28 cellular contexts compared by ENCODE assay signal in the genomic region with DNA sequence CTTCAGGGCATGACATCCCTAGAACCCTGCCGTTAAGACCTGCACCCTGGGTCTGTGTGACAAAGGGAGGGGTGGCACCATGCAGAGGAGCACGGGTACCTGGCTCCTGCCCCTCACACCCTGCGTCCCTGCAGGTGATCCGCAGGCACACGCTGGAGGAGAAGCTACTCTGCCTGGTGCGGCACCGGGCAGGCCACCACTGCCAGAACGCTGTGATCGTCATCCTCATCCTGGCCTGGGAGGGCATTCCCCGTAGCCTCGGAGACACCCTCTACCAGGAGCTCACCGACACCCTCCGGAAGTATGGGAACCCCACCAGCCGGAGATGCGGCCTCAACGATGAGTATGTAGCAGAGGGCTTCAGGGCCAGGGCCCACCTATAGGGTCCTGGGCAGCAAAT.
"Had no signal": no experiment of that assay in that cellular context is flagged by ENCODE, and none has a peak within 500 bp of the region (broad histone marks: within the 10 kb centered on the region; RNA-seq: fewer than 3 reads in every experiment).

No MANE protein-coding gene starts in this region.

- H3K27me3 ChIP-seq: heart left ventricle, left lung, neural progenitor cell, right atrium auricular region, tibial nerve, upper lobe of right lung had no signal

- DNase-seq: hypothalamus; immature natural killer cell; kidney; left colon; left lung; mesendoderm; naive B cell; natural killer cell; nephron progenitor cell; psoas muscle; stimulated activated CD4-positive, alpha-beta T cell treated with anti-CD3 and anti-CD28 coated beads, Interleukin-12 subunit alpha, Interleukin-12 subunit beta, amount 100 ng/mL, for 4 hours; stimulated activated CD4-positive, alpha-beta T cell treated with anti-CD3 and anti-CD28 coated beads, Interleukin-15, amount 100 ng/mL, for 24 hours; stimulated activated CD4-positive, alpha-beta T cell treated with anti-CD3 and anti-CD28 coated beads, Interleukin-2, amount 100 ng/mL, for 24 hours; stimulated activated CD4-positive, alpha-beta T cell treated with anti-CD3 and anti-CD28 coated beads, Interleukin-4, amount 100 ng/mL, for 1 hour; stimulated activated naive CD4-positive, alpha-beta T cell treated with Interleukin-2 at 50 U/mL for 16 hours; stimulated activated naive CD8-positive, alpha-beta T cell treated with anti-CD3 and anti-CD28 coated beads, Interleukin-15, amount 100 ng/mL, for 72 hours; substantia nigra; upper lobe of right lung had no signal

- H3K4me1 ChIP-seq: heart left ventricle, left lung, neural progenitor cell, parathyroid adenoma, psoas muscle, right atrium auricular region, upper lobe of right lung had no signal

- ATAC-seq: heart left ventricle; left colon; left lung; natural killer cell; psoas muscle; sciatic nerve; stimulated activated effector memory CD8-positive, alpha-beta T cell treated with anti-CD3 and anti-CD28 coated beads, Interleukin-12 subunit alpha, Interleukin-12 subunit beta, amount 100 ng/mL, for 72 hours; stimulated activated naive CD8-positive, alpha-beta T cell treated with anti-CD3 and anti-CD28 coated beads, Interleukin-15, amount 100 ng/mL, for 72 hours; upper lobe of right lung had no signal

- H3K9me3 ChIP-seq: heart left ventricle, left lung, psoas muscle, right atrium auricular region, tibial nerve, upper lobe of right lung had no signal

- H3K4me3 ChIP-seq: heart left ventricle, left lung, lung, neural progenitor cell, psoas muscle, right atrium auricular region, skin epidermis, tibial nerve, upper lobe of right lung had no signal

- H2AFZ ChIP-seq: neural progenitor cell, parathyroid adenoma had no signal

- H3K4me1 Mint-ChIP-seq: mesothelial cell of epicardium, neural progenitor cell had no signal

- H3K9ac ChIP-seq: neural progenitor cell, parathyroid adenoma had no signal

- H3K36me3 ChIP-seq: neural progenitor cell had no signal

- H3K27ac Mint-ChIP-seq: mesothelial cell of epicardium; nephron progenitor cell; neural progenitor cell; stimulated activated naive CD8-positive, alpha-beta T cell treated with anti-CD3 and anti-CD28 coated beads, Interleukin-15, amount 100 ng/mL, for 72 hours had no signal

- H3K27me3 Mint-ChIP-seq: naive B cell; stimulated activated naive CD8-positive, alpha-beta T cell treated with anti-CD3 and anti-CD28 coated beads, Interleukin-15, amount 100 ng/mL, for 72 hours had no signal

- H3K4me3 Mint-ChIP-seq: immature natural killer cell; mesothelial cell of epicardium; naive B cell; natural killer cell; nephron progenitor cell; neural progenitor cell; stimulated activated effector memory CD8-positive, alpha-beta T cell treated with anti-CD3 and anti-CD28 coated beads, Interleukin-12 subunit alpha, Interleukin-12 subunit beta, amount 100 ng/mL, for 72 hours; stimulated activated naive CD8-positive, alpha-beta T cell treated with anti-CD3 and anti-CD28 coated beads, Interleukin-15, amount 100 ng/mL, for 72 hours had no signal

- H3K36me3 Mint-ChIP-seq: natural killer cell had no signal

- H3K4me2 ChIP-seq: neural progenitor cell had no signal

- H3K9me3 Mint-ChIP-seq: immature natural killer cell; mesothelial cell of epicardium; naive B cell; natural killer cell; nephron progenitor cell; neural progenitor cell; stimulated activated effector memory CD8-positive, alpha-beta T cell treated with anti-CD3 and anti-CD28 coated beads, Interleukin-12 subunit alpha, Interleukin-12 subunit beta, amount 100 ng/mL, for 72 hours; stimulated activated naive CD8-positive, alpha-beta T cell treated with anti-CD3 and anti-CD28 coated beads, Interleukin-15, amount 100 ng/mL, for 72 hours had no signal

- H3K27ac ChIP-seq: heart left ventricle, left lung, neural progenitor cell, parathyroid adenoma, psoas muscle, right atrium auricular region, skin epidermis, tibial nerve, upper lobe of right lung had no signal
